ENCODE assay signal across 20 cellular contexts in genomic region chr19:37972803-37973202, GRCh38.
"Had no signal": no experiment of that assay in that cellular context is flagged by ENCODE, and none has a peak within 500 bp of the region (broad histone marks: within the 10 kb centered on the region; RNA-seq: fewer than 3 reads in every experiment).

No MANE protein-coding gene starts in this region.

- H3K27ac ChIP-seq: RWPE1 had no signal

- H3K4me3 ChIP-seq: MG63 had no signal

- H3K9me3 ChIP-seq: SK-N-SH had no signal

- H3K4me2 ChIP-seq: SK-N-SH had no signal

- H3K27me3 ChIP-seq: MG63 had no signal

- DNase-seq: Karpas-422, KG1, MG63, NCI-H1092, NCI-H1105 treated with DMSO at 0.1 percent for 48 hours, NCI-H1417 treated with DMSO at 0.1 percent for 48 hours, NCI-H146, NCI-H1694 treated with DMSO at 0.1 percent for 48 hours, NCI-H1930, NCI-H2081, NCI-H2171, NCI-H226, NCI-H446, NCI-H510A, NCI-H524 treated with DMSO at 0.1 percent for 48 hours, NCI-H69, NCI-H774, SHP77, SK-N-SH had no signal

- H3K9ac ChIP-seq: SK-N-SH had no signal
